ENCODE assay signal across 8 cellular contexts in the genomic region with DNA sequence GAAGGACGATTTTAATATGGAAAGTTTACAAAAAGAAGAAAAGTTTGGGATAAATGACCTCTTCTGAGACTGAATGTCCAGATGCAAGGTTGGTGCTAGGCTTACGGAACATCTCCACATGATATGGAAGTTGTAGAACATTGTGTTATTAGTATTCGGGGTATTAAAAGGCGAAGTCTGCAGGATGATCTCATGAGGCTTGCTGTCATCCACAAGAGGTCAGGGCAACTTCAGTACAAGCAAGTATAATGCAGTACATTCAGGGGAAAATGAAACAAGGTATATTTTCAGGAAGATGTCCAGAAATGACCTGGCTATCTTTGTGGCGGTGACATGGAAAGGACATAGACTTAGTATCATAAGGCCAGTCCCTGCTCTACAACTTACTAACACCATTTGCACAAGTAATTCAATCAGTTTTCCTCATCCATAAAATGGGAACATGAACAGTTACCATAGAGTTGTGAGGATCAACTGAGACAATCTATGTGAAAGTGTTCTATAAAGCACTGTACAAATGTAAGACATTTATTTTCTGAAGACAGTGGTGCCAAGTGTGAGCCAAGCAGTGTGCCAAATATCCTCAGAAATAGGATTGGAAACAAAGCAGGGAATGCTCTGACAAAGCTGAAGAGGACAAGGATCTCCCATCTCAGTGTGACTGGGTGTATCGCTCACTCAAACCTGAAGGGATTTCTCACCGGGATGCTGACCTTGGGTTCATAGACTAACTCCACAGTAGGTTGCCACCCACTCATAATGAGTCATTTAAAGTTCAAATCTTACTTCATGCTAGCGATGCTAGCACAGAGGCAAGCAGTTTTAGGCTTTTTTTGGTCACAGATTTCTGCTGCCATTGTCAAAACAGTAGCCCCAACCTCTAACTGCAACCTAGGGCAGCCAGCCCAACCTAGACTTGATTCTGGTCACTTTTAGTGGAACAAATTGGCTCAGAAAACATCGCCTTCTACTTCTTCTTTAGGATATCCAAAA.
A peak's percentile ranks its signal among the peaks of the same experiment; 100 is the strongest.
DNase-seq lines count a peak whose midpoint lies in the region; ATAC-seq and TF ChIP-seq lines count a peak whose summit lies in the region.

No MANE protein-coding gene starts in this region.

- no peak overlapping the region for H3K4me3 Mint-ChIP-seq in glutamatergic neuron (ENCODE audit: unreplicated experiment)

- peaks cover 28% of the 10 kb centered on the region for H3K4me1 Mint-ChIP-seq in glutamatergic neuron (ENCODE audit: low read depth, unreplicated experiment)

- no peaks in the 10 kb centered on the region for H3K36me3 ChIP-seq in OCI-LY7 (ENCODE audit: insufficient read depth, low read length)

- no peak overlapping the region for H3K27ac ChIP-seq in OCI-LY7 (ENCODE audit: low read depth, low read length, poor library complexity, severe bottlenecking)

- H3K9me2 ChIP-seq in OCI-LY7 (ENCODE audit: insufficient read depth, low read length), result no peaks in the 10 kb centered on the region

- TF ChIP-seq CTCF in OCI-LY7 (conservative IDR thresholded peaks at IDR 0.05; ENCODE audit: low read length) (0 out of 2 replicates have a peak, but pooled peaks have one; percentile 23), glutamatergic neuron (IDR thresholded peaks at IDR 0.05; ENCODE audit: partially characterized antibody, unreplicated experiment) (no peak)

- no peaks in the 10 kb centered on the region for H3K79me2 ChIP-seq in OCI-LY7 (ENCODE audit: insufficient read depth, low read depth, low read length)

- H3K9me3 Mint-ChIP-seq in glutamatergic neuron (ENCODE audit: unreplicated experiment), result peaks cover 3% of the 10 kb centered on the region

- H4K20me1 ChIP-seq in OCI-LY7 (ENCODE audit: insufficient read depth, low read length), result no peaks in the 10 kb centered on the region

- POLR2A ChIA-PET in OCI-LY7 (lab: Charles Lee), result interaction anchor here (0.6 to 1.4 kb wide), 2 partner anchors 8 to 11 kb away, joined by 3 to 5 read pairs; no protein-coding TSS in a partner anchor

- DNase-seq in AG20443 (ENCODE audit: low spot score), result peak; percentile 42
- DNase-seq in OCI-LY7 (ENCODE audit: low spot score), result no peak
- peak; percentile 54 for DNase-seq in fibroblast of gingiva (ENCODE audit: low read depth)
- peak; percentile 37 for DNase-seq in stimulated activated CD4-positive, alpha-beta T cell treated with anti-CD3 and anti-CD28 coated beads, Interleukin-1b, Interleukin-23, amount 100 ng/mL, for 48 hours
- DNase-seq in glutamatergic neuron, result no peak
- no peak for DNase-seq in NCI-H1694 treated with DMSO at 0.1 percent for 48 hours (lab: John Stamatoyannopoulos, UW)
- DNase-seq in pons (ENCODE audit: low spot score), result no peak

- no peak overlapping the region for H3K4me3 ChIP-seq in OCI-LY7 (ENCODE audit: low read depth, low read length, poor library complexity, severe bottlenecking)

- BruUV-seq in OCI-LY7 (replicated peaks; lab: Mats Ljungman, UMichigan), result no TSS peak

- ATAC-seq in GM21423 (IDR thresholded peaks at IDR 0.05; ENCODE audit: unreplicated experiment), result peak; percentile 51

- no peak overlapping the region for H3K4me2 ChIP-seq in OCI-LY7 (ENCODE audit: low read length)

- CTCF ChIA-PET in OCI-LY7 (lab: Charles Lee; ENCODE audit: unreplicated experiment), result no interaction called here

- no peak overlapping the region for H2AFZ ChIP-seq in OCI-LY7 (ENCODE audit: low read length)

- no peaks in the 10 kb centered on the region for H3K9me3 ChIP-seq in OCI-LY7 (ENCODE audit: low read length)

- H3K27me3 Mint-ChIP-seq in glutamatergic neuron (ENCODE audit: unreplicated experiment), result peaks cover 9% of the 10 kb centered on the region

- no peaks in the 10 kb centered on the region for H3K36me3 Mint-ChIP-seq in glutamatergic neuron (ENCODE audit: unreplicated experiment)

- intact Hi-C loops in OCI-LY7 (cut with micrococcal nuclease; ENCODE audit: unreplicated experiment), result no loop called here

- H3K27ac Mint-ChIP-seq in glutamatergic neuron (ENCODE audit: unreplicated experiment), result no peak overlapping the region

- no peaks in the 10 kb centered on the region for H3K4me1 ChIP-seq in OCI-LY7 (ENCODE audit: insufficient read depth, low read length, poor library complexity, severe bottlenecking)

Comparison
In these comparisons a context has a peak if more than half of its experiments do, and no peak if none do; other contexts are left out.
1. DNase-seq: peak in AG20443 (single experiment), fibroblast of gingiva (single experiment) and stimulated activated CD4-positive, alpha-beta T cell treated with anti-CD3 and anti-CD28 coated beads, Interleukin-1b, Interleukin-23, amount 100 ng/mL, for 48 hours (single experiment); none in OCI-LY7 (single experiment), glutamatergic neuron (single experiment), NCI-H1694 treated with DMSO at 0.1 percent for 48 hours (single experiment) and pons (single experiment).